In genomic region chr5:176389769-176390123, GRCh38 we compare ENCODE assay signal across 7 cellular contexts. TPM values are rescaled to one million over a fixed set of nuclear protein-coding genes. Genes with fewer than 3 reads are reported as not detected.
DNase-seq lines count a peak whose midpoint lies in the region; ATAC-seq and TF ChIP-seq lines count a peak whose summit lies in the region.
"Not testable (repeated sequence)": the region's sequence is repeated elsewhere in the genome, so short reads cannot be mapped to it uniquely, and the experiment has no call there.
"Had no signal": no experiment of that assay in that cellular context is flagged by ENCODE, and none has a peak within 500 bp of the region (broad histone marks: within the 10 kb centered on the region; RNA-seq: fewer than 3 reads in every experiment).

No MANE protein-coding gene starts in this region.

- peaks cover 17% of the 10 kb centered on the region for H3K27me3 Mint-ChIP-seq in GM23338 (ENCODE audit: insufficient read depth, low read depth, poor library complexity)
- H3K27me3 Mint-ChIP-seq in T-helper 2 cell treated with Interferon-gamma antibody and Interleukin-4, amounts not matched to agents 5 μg/mL and 100 μg/mL, for 36 hours (ENCODE audit: low read depth); type B pancreatic cell: not testable (repeated sequence)

- not testable (repeated sequence) for H4K91ac ChIP-seq in neuronal stem cell (ENCODE audit: low read depth, low read length, poor library complexity)

- not testable (repeated sequence) for H2AFZ ChIP-seq in GM23338, hepatocyte
- H2AFZ ChIP-seq in mammary epithelial cell (ENCODE audit: low read depth, low read length) (peak overlapping the region; percentile 94), neuronal stem cell (ENCODE audit: low read length) (peak overlapping the region; percentile 92)

- not testable (repeated sequence) for H3K23ac ChIP-seq in neuronal stem cell (ENCODE audit: low read depth, low read length, poor library complexity)

- 70% methylated on average over 8 of the region's 13 CpGs for WGBS in mammary epithelial cell (ENCODE audit: low coverage, missing lambda C conversion rate)
- WGBS in hepatocyte (ENCODE audit: low lambda C conversion rate, missing lambda C conversion rate), result 79% methylated on average over 12 of the region's 13 CpGs
- no CpG with 5 or more reads among the region's 13 CpGs for WGBS in neuronal stem cell (ENCODE audit: extremely low coverage in 2 of 2, insufficient read length in 2 of 2, insufficient replicate concordance in 1 of 2), 2 donors

- H3K27ac ChIP-seq in GM23338 (ENCODE audit: low read depth) (peak overlapping the region; percentile 86), mammary epithelial cell (ENCODE audit: insufficient read depth, low read depth, low read length) (peak overlapping the region; percentile 90), hepatocyte (peak overlapping the region; percentile 94)
- not testable (repeated sequence) for H3K27ac ChIP-seq in neuronal stem cell (replicated peaks; ENCODE audit: low read length)

- H4K8ac ChIP-seq in neuronal stem cell (ENCODE audit: low read depth, low read length), result not testable (repeated sequence)

- not testable (repeated sequence) for H2BK15ac ChIP-seq in neuronal stem cell (ENCODE audit: low read length)

- H3K36me3 Mint-ChIP-seq in GM23338 (ENCODE audit: low read depth), result peaks cover 46% of the 10 kb centered on the region
- peaks cover 43% of the 10 kb centered on the region for H3K36me3 Mint-ChIP-seq in T-helper 2 cell treated with Interferon-gamma antibody and Interleukin-4, amounts not matched to agents 5 μg/mL and 100 μg/mL, for 36 hours (ENCODE audit: low read depth)
- H3K36me3 Mint-ChIP-seq in type B pancreatic cell, result peaks cover 15% of the 10 kb centered on the region

- H2BK12ac ChIP-seq in neuronal stem cell (ENCODE audit: low read length), result not testable (repeated sequence)

- H3K9me2 ChIP-seq in GM23338 (ENCODE audit: insufficient read depth); hepatocyte (replicated peaks; ENCODE audit: insufficient read depth): not testable (repeated sequence)

- DNase-seq in GM23338 (ENCODE audit: low spot score); T-helper 2 cell treated with Interferon-gamma antibody and Interleukin-4, amounts not matched to agents 5 μg/mL and 100 μg/mL, for 36 hours (ENCODE audit: low spot score); mammary epithelial cell; hepatocyte (ENCODE audit: low spot score); neuronal stem cell (ENCODE audit: low spot score); type B pancreatic cell (ENCODE audit: extremely low spot score, unreplicated experiment): not testable (repeated sequence)

- peaks cover 18% of the 10 kb centered on the region; the same call in 1 of the 2 replicates for H3F3A ChIP-seq in GM23338 (replicated peaks; ENCODE audit: low read depth)

- H3K27me3 ChIP-seq in GM23338 (ENCODE audit: insufficient read depth); mammary epithelial cell (ENCODE audit: insufficient read depth, low read length); hepatocyte; neuronal stem cell (ENCODE audit: control insufficient read depth in 3 of 3, insufficient read depth in 3 of 3, low read depth in 1 of 3, low read length in 3 of 3): not testable (repeated sequence)

- H3K4me2 ChIP-seq in GM23338, result peak overlapping the region; percentile 74
- peak overlapping the region; percentile 82 for H3K4me2 ChIP-seq in mammary epithelial cell (ENCODE audit: insufficient read depth, low read depth, low read length)
- peak overlapping the region; percentile 77 for H3K4me2 ChIP-seq in hepatocyte
- H3K4me2 ChIP-seq in neuronal stem cell (ENCODE audit: insufficient read depth, low read length, poor library complexity, severe bottlenecking), result not testable (repeated sequence)

- dilution Hi-C loops in mammary epithelial cell (cut with HindIII; ENCODE audit: low sequenced_read_pairs), result not testable (repeated sequence)

- peaks cover 16% of the 10 kb centered on the region for H3K4me1 Mint-ChIP-seq in GM23338
- H3K4me1 Mint-ChIP-seq in T-helper 2 cell treated with Interferon-gamma antibody and Interleukin-4, amounts not matched to agents 5 μg/mL and 100 μg/mL, for 36 hours (ENCODE audit: low read depth), result peaks cover 23% of the 10 kb centered on the region
- H3K4me1 Mint-ChIP-seq in type B pancreatic cell (ENCODE audit: unreplicated experiment), result peaks cover 11% of the 10 kb centered on the region

- peak overlapping the region; percentile 100 for H3K27ac Mint-ChIP-seq in GM23338
- peak overlapping the region; percentile 99 for H3K27ac Mint-ChIP-seq in T-helper 2 cell treated with Interferon-gamma antibody and Interleukin-4, amounts not matched to agents 5 μg/mL and 100 μg/mL, for 36 hours
- H3K27ac Mint-ChIP-seq in type B pancreatic cell, result peak overlapping the region; percentile 100

- CTCF ChIA-PET in mammary epithelial cell (lab: Charles Lee; ENCODE audit: low non-redundant PET), result not testable (repeated sequence)

- in situ Hi-C loops in mammary epithelial cell (cut with MboI; ENCODE audit: low sequenced_read_pairs in 2 of 2), result not testable (repeated sequence)

- H3K14ac ChIP-seq in neuronal stem cell (ENCODE audit: low read length), result not testable (repeated sequence)

- H4K20me1 ChIP-seq in GM23338 (replicated peaks; ENCODE audit: insufficient read depth), result peaks cover 12% of the 10 kb centered on the region
- not testable (repeated sequence) for H4K20me1 ChIP-seq in mammary epithelial cell (ENCODE audit: insufficient read depth, low read length); hepatocyte (ENCODE audit: insufficient read depth, poor library complexity, severe bottlenecking)

- H3K9me3 Mint-ChIP-seq in GM23338; T-helper 2 cell treated with Interferon-gamma antibody and Interleukin-4, amounts not matched to agents 5 μg/mL and 100 μg/mL, for 36 hours; type B pancreatic cell: not testable (repeated sequence)

- not testable (repeated sequence) for H3K79me1 ChIP-seq in neuronal stem cell (ENCODE audit: low read depth, low read length)

- ATAC-seq in GM23338, result not testable (repeated sequence)

- not testable (repeated sequence) for H3K4me1 ChIP-seq in GM23338 (ENCODE audit: insufficient read depth); neuronal stem cell (ENCODE audit: control insufficient read depth in 2 of 2, insufficient read depth in 1 of 2, low read depth in 1 of 2, low read length in 2 of 2)
- peaks cover 12% of the 10 kb centered on the region for H3K4me1 ChIP-seq in mammary epithelial cell (ENCODE audit: insufficient read depth, low read length)
- H3K4me1 ChIP-seq in hepatocyte (ENCODE audit: insufficient read depth), result peaks cover 14% of the 10 kb centered on the region

- peaks cover 12% of the 10 kb centered on the region for H3K36me3 ChIP-seq in GM23338 (ENCODE audit: insufficient read depth)
- H3K36me3 ChIP-seq in mammary epithelial cell (ENCODE audit: insufficient read depth, low read length), result peaks cover 32% of the 10 kb centered on the region
- not testable (repeated sequence) for H3K36me3 ChIP-seq in hepatocyte (replicated peaks; ENCODE audit: insufficient read depth, low read depth)
- H3K36me3 ChIP-seq in neuronal stem cell (replicated peaks in 1 of 2; ENCODE audit: control insufficient read depth in 2 of 2, insufficient read depth in 2 of 2, low read length in 2 of 2), result peaks cover 11 to 54% of the 10 kb centered on the region in 2 donors

- intact Hi-C loops in mammary epithelial cell (cut with micrococcal nuclease), result loop anchor here (1.0 to 2.0 kb wide), 4 partner anchors 21 to 59 kb away; partner anchors contain the start of genes FAF2 and KIAA1191

- H2BK120ac ChIP-seq in neuronal stem cell (ENCODE audit: low read depth, low read length), result not testable (repeated sequence)

- not testable (repeated sequence) for H3K18ac ChIP-seq in neuronal stem cell (ENCODE audit: low read length)

- not testable (repeated sequence) for TF ChIP-seq CTCF in GM23338 (conservative IDR thresholded peaks at IDR 0.05; ENCODE audit: low read depth in 2 of 2); mammary epithelial cell (conservative IDR thresholded peaks at IDR 0.05 in 1 of 2, IDR thresholded peaks at IDR 0.05 in 1 of 2; ENCODE audit: extremely low read depth in 1 of 2, insufficient read depth in 1 of 2, low read depth in 1 of 2, low read length in 2 of 2); hepatocyte (IDR thresholded peaks at IDR 0.05; ENCODE audit: poor library complexity); type B pancreatic cell (conservative IDR thresholded peaks at IDR 0.05)

- not testable (repeated sequence) for BruUV-seq in mammary epithelial cell (replicated peaks; lab: Mats Ljungman, UMichigan)

- peak overlapping the region; percentile 82 for H3K9ac ChIP-seq in mammary epithelial cell (ENCODE audit: insufficient read depth, low read length)
- not testable (repeated sequence) for H3K9ac ChIP-seq in neuronal stem cell (ENCODE audit: low read depth, low read length, poor library complexity)

- not testable (repeated sequence) for H2AK5ac ChIP-seq in neuronal stem cell (ENCODE audit: low read depth, low read length)

- H3K9me3 ChIP-seq in mammary epithelial cell (replicated peaks; ENCODE audit: insufficient read depth, low read length); hepatocyte (ENCODE audit: low read depth); neuronal stem cell (replicated peaks in 1 of 2; ENCODE audit: control insufficient read depth in 2 of 2, insufficient read depth in 1 of 2, low read depth in 1 of 2, low read length in 2 of 2): not testable (repeated sequence)

- H3K4me3 ChIP-seq in GM23338 (peak overlapping the region; percentile 67), mammary epithelial cell (replicated peaks in 1 of 3; ENCODE audit: insufficient read depth in 1 of 3, low read depth in 2 of 3, low read length in 3 of 3) (peak overlapping the region; percentile 67 to 79 (median 75)), hepatocyte (peak overlapping the region; percentile 52), neuronal stem cell (ENCODE audit: low read length in 2 of 2) (peak overlapping the region in 1 of 2 donors; percentile 84)

- not testable (repeated sequence) for H3K4ac ChIP-seq in neuronal stem cell (ENCODE audit: low read length)

- peak overlapping the region; percentile 83 for H2BK5ac ChIP-seq in neuronal stem cell (ENCODE audit: low read length)

- H3K79me2 ChIP-seq in GM23338 (replicated peaks; ENCODE audit: insufficient read depth) (peaks cover 33% of the 10 kb centered on the region), mammary epithelial cell (ENCODE audit: insufficient read depth, low read length) (peaks cover 71% of the 10 kb centered on the region), hepatocyte (peaks cover 38% of the 10 kb centered on the region)

- peak overlapping the region; percentile 99 for H3K4me3 Mint-ChIP-seq in GM23338
- H3K4me3 Mint-ChIP-seq in T-helper 2 cell treated with Interferon-gamma antibody and Interleukin-4, amounts not matched to agents 5 μg/mL and 100 μg/mL, for 36 hours, result peak overlapping the region; percentile 92
- H3K4me3 Mint-ChIP-seq in type B pancreatic cell, result peak overlapping the region; percentile 100

RNA-seq across cellular contexts. Expression of gene HIGD2A, which starts 1.2 kb away (rescaled TPM):
- total RNA-seq in GM23338 (2014; rRNA removed; shearing (Covaris generic)), result 50.1 and 67.7 TPM in 2 replicates
- polyA plus RNA-seq in GM23338 (2016; fragmentation: Nextera tagmentation; extraction: Ambion mirVana), result 194 and 206 TPM in 2 replicates
- 10 to 100 TPM; 30.3 to 93.0 TPM for total RNA-seq in mammary epithelial cell
- polyA plus RNA-seq in mammary epithelial cell, result 141 TPM
- 111 TPM for polyA minus RNA-seq in mammary epithelial cell
- 109 and 161 TPM in 2 replicates for total RNA-seq in hepatocyte
- polyA plus RNA-seq in hepatocyte, result 222 and 224 TPM in 2 replicates
- polyA plus RNA-seq in neuronal stem cell (2013, experiment 1 of 2), result 247 TPM
- polyA plus RNA-seq in neuronal stem cell (2013, experiment 2 of 2), result 237 TPM
- 88.3 and 118 TPM in 2 replicates for total RNA-seq in type B pancreatic cell (ENCODE audit: low replicate concordance)

RNA-seq across cellular contexts. Expression of gene NOP16, which starts 1.3 kb away (rescaled TPM):
- 43.4 and 44.3 TPM in 2 replicates for total RNA-seq in GM23338 (2014; rRNA removed; shearing (Covaris generic))
- polyA plus RNA-seq in GM23338 (2016; fragmentation: Nextera tagmentation; extraction: Ambion mirVana), result 181 and 193 TPM in 2 replicates
- total RNA-seq in mammary epithelial cell, result 10 to 100 TPM in 1 of 2 donors, 1 to 10 TPM in 1; 8.7 to 61.4 TPM
- 103 TPM for polyA plus RNA-seq in mammary epithelial cell
- 22.5 TPM for polyA minus RNA-seq in mammary epithelial cell
- 22.9 and 25.6 TPM in 2 replicates for total RNA-seq in hepatocyte
- polyA plus RNA-seq in hepatocyte, result 64.0 and 82.3 TPM in 2 replicates
- 11.9 TPM for polyA plus RNA-seq in neuronal stem cell (2013, experiment 1 of 2)
- 11.7 TPM for polyA plus RNA-seq in neuronal stem cell (2013, experiment 2 of 2)
- total RNA-seq in type B pancreatic cell (ENCODE audit: low replicate concordance), result 42.5 and 44.7 TPM in 2 replicates

RNA-seq across cellular contexts. Expression of gene ARL10, which starts 24.5 kb away (rescaled TPM):
- total RNA-seq in GM23338 (2014; rRNA removed; shearing (Covaris generic)), result 6.7 and 7.9 TPM in 2 replicates
- polyA plus RNA-seq in GM23338 (2016; fragmentation: Nextera tagmentation; extraction: Ambion mirVana) (2.0 and 2.5 TPM in 2 replicates), mammary epithelial cell (1.8 TPM), hepatocyte (2.5 and 4.4 TPM in 2 replicates)
- total RNA-seq in mammary epithelial cell (10 to 100 TPM in 1 of 2 donors, under 1 TPM in 1; 0.56 to 10.7 TPM), hepatocyte (6.7 and 8.9 TPM in 2 replicates), type B pancreatic cell (ENCODE audit: low replicate concordance) (12.4 and 23.4 TPM in 2 replicates)
- 2.8 TPM for polyA minus RNA-seq in mammary epithelial cell
- 8.4 TPM for polyA plus RNA-seq in neuronal stem cell (2013, experiment 1 of 2)
- 8.8 TPM for polyA plus RNA-seq in neuronal stem cell (2013, experiment 2 of 2)
- total RNA-seq: H4 had no signal

RNA-seq across cellular contexts. Expression of gene CLTB, which starts 26.6 kb away (rescaled TPM):
- 34.0 and 41.4 TPM in 2 replicates for total RNA-seq in GM23338 (2014; rRNA removed; shearing (Covaris generic))
- polyA plus RNA-seq in GM23338 (2016; fragmentation: Nextera tagmentation; extraction: Ambion mirVana), result 26.8 and 30.1 TPM in 2 replicates
- total RNA-seq in mammary epithelial cell, result 100 to 1,000 TPM; 166 to 323 TPM
- polyA plus RNA-seq in mammary epithelial cell, result 332 TPM
- 114 TPM for polyA minus RNA-seq in mammary epithelial cell
- total RNA-seq in hepatocyte, result 131 and 139 TPM in 2 replicates
- 284 and 289 TPM in 2 replicates for polyA plus RNA-seq in hepatocyte
- 21.0 TPM for polyA plus RNA-seq in neuronal stem cell (2013, experiment 1 of 2)
- polyA plus RNA-seq in neuronal stem cell (2013, experiment 2 of 2), result 20.3 TPM
- 38.1 and 71.3 TPM in 2 replicates for total RNA-seq in type B pancreatic cell (ENCODE audit: low replicate concordance)

RNA-seq across cellular contexts. Expression of gene KIAA1191, which starts 28.2 kb away (rescaled TPM):
- 87.2 and 87.4 TPM in 2 replicates for total RNA-seq in GM23338 (2014; rRNA removed; shearing (Covaris generic))
- polyA plus RNA-seq in GM23338 (2016; fragmentation: Nextera tagmentation; extraction: Ambion mirVana) (52.3 and 53.7 TPM in 2 replicates), mammary epithelial cell (130 TPM), hepatocyte (96.8 and 110 TPM in 2 replicates)
- total RNA-seq in mammary epithelial cell (100 to 1,000 TPM in 1 of 2 donors, 10 to 100 TPM in 1; 99.0 to 204 TPM), hepatocyte (98.3 and 104 TPM in 2 replicates), type B pancreatic cell (ENCODE audit: low replicate concordance) (82.0 and 88.0 TPM in 2 replicates)
- 169 TPM for polyA minus RNA-seq in mammary epithelial cell
- 142 TPM for polyA plus RNA-seq in neuronal stem cell (2013, experiment 1 of 2)
- 141 TPM for polyA plus RNA-seq in neuronal stem cell (2013, experiment 2 of 2)
